ENCODE assay signal across 20 cellular contexts in the genomic region with DNA sequence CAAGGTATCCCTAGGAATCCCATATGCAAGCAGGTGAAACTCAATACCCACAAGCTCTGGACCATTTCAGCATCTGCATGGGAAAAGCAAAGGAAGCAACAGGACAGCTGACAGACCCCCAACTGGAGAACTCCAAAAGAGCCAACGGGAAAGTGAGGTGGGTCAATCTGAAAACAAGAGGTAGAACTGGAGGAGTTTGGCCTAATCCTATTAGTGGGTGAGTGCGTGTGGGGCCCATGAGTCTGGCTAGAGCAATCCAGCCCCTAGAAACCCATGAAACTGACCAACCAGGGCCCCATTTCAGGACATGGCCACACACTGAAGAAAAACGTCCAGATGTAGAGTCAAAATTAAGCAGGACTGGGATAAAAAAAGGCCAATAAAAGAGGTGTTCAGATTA. TPM values are rescaled to one million over a fixed set of nuclear protein-coding genes. Genes with fewer than 3 reads are reported as not detected.
DNase-seq lines count a peak whose midpoint lies in the region; ATAC-seq and TF ChIP-seq lines count a peak whose summit lies in the region.
"Had no signal": no experiment of that assay in that cellular context is flagged by ENCODE, and none has a peak within 500 bp of the region (broad histone marks: within the 10 kb centered on the region; RNA-seq: fewer than 3 reads in every experiment).

No MANE protein-coding gene starts in this region.

- H3K4me1 ChIP-seq in DND-41 (ENCODE audit: insufficient read depth, low read length): peaks cover 6% of the 10 kb centered on the region
- H3K4me1 ChIP-seq: Caco-2 had no signal

- no peaks in the 10 kb centered on the region for H3K9me3 ChIP-seq in DND-41 (ENCODE audit: insufficient read depth, low read length, severe bottlenecking)
- H3K9me3 ChIP-seq: A549, Caco-2 had no signal

- DNase-seq in DND-41 (no peak), NCI-H82 (lab: John Stamatoyannopoulos, UW) (peak; percentile 59), iPS-NIHi7 (ENCODE audit: extremely low spot score) (peak; percentile 8), NCI-H1694 treated with DMSO at 0.1 percent for 48 hours (lab: John Stamatoyannopoulos, UW) (no peak), GM13977 (ENCODE audit: low spot score) (no peak), dermis blood vessel endothelial cell (no peak)
- DNase-seq in central memory CD8-positive, alpha-beta T cell (ENCODE audit: low spot score in 2 of 2): no peak
- DNase-seq: AML-193; Caco-2; CD4-positive, alpha-beta T cell; GDM1; HCEC 1CT had no signal

- H3K4me2 ChIP-seq in DND-41 (ENCODE audit: insufficient read depth, low read length): no peak overlapping the region
- H3K4me2 ChIP-seq: A549 had no signal

- H3K79me2 ChIP-seq in DND-41 (ENCODE audit: insufficient read depth, low read length): no peaks in the 10 kb centered on the region

- no peaks in the 10 kb centered on the region for H3K27me3 Mint-ChIP-seq in central memory CD8-positive, alpha-beta T cell

- in situ Hi-C loops in GM13977 (cut with MboI; ENCODE audit: low pct_unique_long_range_greater_than_20kb, low sequenced_read_pairs, unreplicated experiment): loop anchor here (10.0 kb wide), 2 partner anchors 69 to 91 kb away; partner anchors contain the start of gene SCD

- H3K36me3 ChIP-seq in DND-41 (ENCODE audit: insufficient read depth, low read length): no peaks in the 10 kb centered on the region

- no peaks in the 10 kb centered on the region for H3K27me3 ChIP-seq in DND-41 (ENCODE audit: insufficient read depth, low read length, poor library complexity)

- H3K27ac Mint-ChIP-seq in central memory CD8-positive, alpha-beta T cell (ENCODE audit: low read depth): peak overlapping the region; percentile 61
- H3K27ac Mint-ChIP-seq: CD4-positive, alpha-beta T cell had no signal

- no peaks in the 10 kb centered on the region for H3K9me3 Mint-ChIP-seq in central memory CD8-positive, alpha-beta T cell
- H3K9me3 Mint-ChIP-seq: CD4-positive, alpha-beta T cell had no signal

- H3K4me3 ChIP-seq in DND-41 (ENCODE audit: low read depth in 1 of 2, low read length in 2 of 2): no peak overlapping the region
- H3K4me3 ChIP-seq: A549 had no signal

- no peak for TF ChIP-seq CTCF in DND-41 (IDR thresholded peaks at IDR 0.05; ENCODE audit: borderline replicate concordance, extremely low read depth, low read length, poor library complexity, severe bottlenecking)
- no peak for TF ChIP-seq CTCF in GM13977 (IDR thresholded peaks at IDR 0.05; ENCODE audit: extremely low read depth, insufficient read depth, missing control alignments)

- no peak overlapping the region for H3K4me3 Mint-ChIP-seq in central memory CD8-positive, alpha-beta T cell
- H3K4me3 Mint-ChIP-seq: CD4-positive, alpha-beta T cell had no signal

- H4K20me1 ChIP-seq in DND-41 (ENCODE audit: insufficient read depth, low read length): no peaks in the 10 kb centered on the region

- ATAC-seq in DND-41 (ENCODE audit: insufficient read depth, low read depth): no peak
- no peak for ATAC-seq in central memory CD8-positive, alpha-beta T cell (replicated peaks; ENCODE audit: extremely low read depth, poor library complexity, severe bottlenecking)
- ATAC-seq in HG02642 (IDR thresholded peaks at IDR 0.05; ENCODE audit: poor library complexity, unreplicated experiment): no peak
- ATAC-seq: A549 had no signal

- no peak overlapping the region for H3K27ac ChIP-seq in DND-41 (ENCODE audit: low read length)
- H3K27ac ChIP-seq: 22Rv1, A549, C4-2B, HL-60 had no signal

- H3K36me3 Mint-ChIP-seq in central memory CD8-positive, alpha-beta T cell (ENCODE audit: insufficient read depth): no peaks in the 10 kb centered on the region

- H3K9ac ChIP-seq in DND-41 (ENCODE audit: low read depth, low read length): no peak overlapping the region

- H3K4me1 Mint-ChIP-seq in central memory CD8-positive, alpha-beta T cell: no peaks in the 10 kb centered on the region

- 0 out of 2 replicates have a peak overlapping the region, but pooled peaks have one; percentile 17 for H2AFZ ChIP-seq in DND-41 (ENCODE audit: low read depth, low read length)

RNA-seq across cellular contexts. Expression of gene WNT8B, which starts 26.6 kb away (rescaled TPM):
- not detected in 2 replicates for total RNA-seq in dermis blood vessel endothelial cell
- total RNA-seq: CD4-positive, alpha-beta T cell; Daoy; H4; HT1080 had no signal

Comparison
In these comparisons a context has a peak if more than half of its experiments do, and no peak if none do; other contexts are left out.
1. DNase-seq: peak in NCI-H82 (single experiment) and iPS-NIHi7 (single experiment); none in DND-41 (single experiment), central memory CD8-positive, alpha-beta T cell (0 of 2), NCI-H1694 treated with DMSO at 0.1 percent for 48 hours (single experiment), GM13977 (single experiment) and dermis blood vessel endothelial cell (single experiment).